ENCODE assay signal across 11 cellular contexts in the genomic region with DNA sequence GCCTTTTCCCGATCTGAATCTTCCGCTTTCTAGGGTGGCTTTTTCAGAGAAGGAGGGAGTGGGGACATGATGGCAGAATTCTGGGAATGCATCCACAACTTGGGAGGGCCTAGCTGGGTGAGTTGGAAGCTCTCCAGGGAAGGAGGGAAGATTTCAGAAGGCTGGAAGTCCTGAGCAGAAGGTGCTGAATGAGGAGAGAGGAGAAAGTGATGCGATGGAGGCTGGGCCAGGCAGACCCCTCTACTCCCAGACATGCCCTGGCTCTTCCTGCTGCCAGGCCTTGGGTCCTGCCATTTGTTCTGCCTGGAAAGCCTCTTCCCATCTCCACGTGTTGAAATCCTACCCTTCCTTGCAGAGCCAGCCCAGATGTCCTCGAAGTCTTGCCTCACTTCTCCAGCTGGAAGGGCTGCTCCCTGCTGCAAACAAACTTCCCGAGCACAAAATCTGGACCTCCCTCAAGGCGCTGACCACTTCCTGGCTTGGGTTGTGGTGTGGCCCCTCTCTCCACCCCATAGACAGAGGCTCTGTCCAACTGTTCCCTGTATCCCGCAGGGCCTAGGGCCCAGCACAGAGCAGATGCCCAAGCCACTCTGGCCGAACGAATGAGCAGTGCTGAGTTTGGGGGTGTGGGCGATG. TPM values are rescaled to one million over a fixed set of nuclear protein-coding genes. Genes with fewer than 3 reads are reported as not detected.
DNase-seq lines count a peak whose midpoint lies in the region; ATAC-seq, FAIRE-seq and TF ChIP-seq lines count a peak whose summit lies in the region.
"Had no signal": no experiment of that assay in that cellular context is flagged by ENCODE, and none has a peak within 500 bp of the region (broad histone marks: within the 10 kb centered on the region; RNA-seq: fewer than 3 reads in every experiment).

No MANE protein-coding gene starts in this region.

- H3K36me3 ChIP-seq in pancreas = no peaks in the 10 kb centered on the region
- H3K36me3 ChIP-seq: right lobe of liver had no signal

- 79 to 80% methylated on average over 11 of the region's 11 CpGs for WGBS in pancreas, 2 donors

- DNase-seq in AG08396 (ENCODE audit: low spot score) = peak; percentile 78
- DNase-seq in activated CD4-positive, alpha-beta memory T cell treated with anti-CD3 and anti-CD28 coated beads for 36 hours = peak; percentile 2
- peak; percentile 5 for DNase-seq in glutamatergic neuron
- no peak for DNase-seq in pancreas
- DNase-seq in HK-2 (ENCODE audit: unreplicated experiment) = no peak
- no peak for DNase-seq in KG1 (lab: John Stamatoyannopoulos, UW)
- DNase-seq in anterior cingulate cortex (lab: John Stamatoyannopoulos, UW) = no peak
- DNase-seq: CD8-positive, alpha-beta T cell had no signal

- TF ChIP-seq CTCF in glutamatergic neuron (IDR thresholded peaks at IDR 0.05; ENCODE audit: partially characterized antibody, unreplicated experiment) (no peak), pancreas (IDR thresholded peaks at IDR 0.05) (no peak)

- H3K4me3 Mint-ChIP-seq in activated CD4-positive, alpha-beta memory T cell treated with anti-CD3 and anti-CD28 coated beads for 36 hours = no peak overlapping the region
- no peak overlapping the region for H3K4me3 Mint-ChIP-seq in glutamatergic neuron (ENCODE audit: unreplicated experiment)
- H3K4me3 Mint-ChIP-seq: CD8-positive, alpha-beta T cell had no signal

- intact Hi-C loops in activated CD4-positive, alpha-beta memory T cell treated with anti-CD3 and anti-CD28 coated beads for 36 hours (cut with micrococcal nuclease) = no loop called here
- intact Hi-C loops in pancreas (cut with DNase I) = no loop called here

- CTCF ChIA-PET in activated CD4-positive, alpha-beta memory T cell treated with anti-CD3 and anti-CD28 coated beads for 36 hours (lab: Charles Lee) = no interaction called here

- peak in 3 of 4 donors; percentile 48 to 62 (median 54) for ATAC-seq in pancreas
- ATAC-seq in GM19452 (IDR thresholded peaks at IDR 0.05; ENCODE audit: unreplicated experiment) = no peak
- ATAC-seq: CD8-positive, alpha-beta T cell had no signal

- no peak overlapping the region for H3K27ac Mint-ChIP-seq in activated CD4-positive, alpha-beta memory T cell treated with anti-CD3 and anti-CD28 coated beads for 36 hours
- no peak overlapping the region for H3K27ac Mint-ChIP-seq in glutamatergic neuron (ENCODE audit: unreplicated experiment)
- H3K27ac Mint-ChIP-seq: activated T-helper 2 cell treated with anti-CD3 and anti-CD28 coated beads, Interferon-gamma antibody, Interleukin-2, Interleukin-4, amounts not matched to agents 10 μg/mL and 5 μg/mL and 100 μg/mL, durations not matched to agents 14 hours and 24 hours and 36 hours; CD8-positive, alpha-beta T cell had no signal

- peaks cover 10% of the 10 kb centered on the region for H3K27me3 Mint-ChIP-seq in activated CD4-positive, alpha-beta memory T cell treated with anti-CD3 and anti-CD28 coated beads for 36 hours
- H3K27me3 Mint-ChIP-seq in glutamatergic neuron (ENCODE audit: unreplicated experiment) = peaks cover 3% of the 10 kb centered on the region

- H3K36me3 Mint-ChIP-seq in activated CD4-positive, alpha-beta memory T cell treated with anti-CD3 and anti-CD28 coated beads for 36 hours = no peaks in the 10 kb centered on the region
- H3K36me3 Mint-ChIP-seq in glutamatergic neuron (ENCODE audit: unreplicated experiment) = no peaks in the 10 kb centered on the region
- H3K36me3 Mint-ChIP-seq: CD8-positive, alpha-beta T cell had no signal

- POLR2A ChIA-PET in activated CD4-positive, alpha-beta memory T cell treated with anti-CD3 and anti-CD28 coated beads for 36 hours (lab: Charles Lee) = no interaction called here

- H3K9me3 Mint-ChIP-seq in activated CD4-positive, alpha-beta memory T cell treated with anti-CD3 and anti-CD28 coated beads for 36 hours = no peaks in the 10 kb centered on the region
- peaks cover 4% of the 10 kb centered on the region for H3K9me3 Mint-ChIP-seq in glutamatergic neuron (ENCODE audit: unreplicated experiment)
- H3K9me3 Mint-ChIP-seq: activated T-helper 2 cell treated with anti-CD3 and anti-CD28 coated beads, Interferon-gamma antibody, Interleukin-2, Interleukin-4, amounts not matched to agents 10 μg/mL and 5 μg/mL and 100 μg/mL, durations not matched to agents 14 hours and 24 hours and 36 hours; CD8-positive, alpha-beta T cell had no signal

- no peak for FAIRE-seq in pancreas (lab: Jason Lieb, UNC)

- no peaks in the 10 kb centered on the region for H3K4me1 ChIP-seq in pancreas
- H3K4me1 ChIP-seq: right lobe of liver had no signal

- peaks cover 0 to 3% (median 0%) of the 10 kb centered on the region in 4 donors for H3K27me3 ChIP-seq in pancreas
- H3K27me3 ChIP-seq: right lobe of liver had no signal

- H3K4me3 ChIP-seq in pancreas = no peak overlapping the region
- H3K4me3 ChIP-seq: right lobe of liver had no signal

- H3K4me1 Mint-ChIP-seq in activated CD4-positive, alpha-beta memory T cell treated with anti-CD3 and anti-CD28 coated beads for 36 hours (ENCODE audit: low read depth) = no peaks in the 10 kb centered on the region
- no peaks in the 10 kb centered on the region for H3K4me1 Mint-ChIP-seq in glutamatergic neuron (ENCODE audit: low read depth, unreplicated experiment)

- no peaks in the 10 kb centered on the region for H3K9me3 ChIP-seq in pancreas
- H3K9me3 ChIP-seq: right lobe of liver had no signal

- H3K27ac ChIP-seq in pancreas = no peak overlapping the region
- H3K27ac ChIP-seq: right lobe of liver had no signal

RNA-seq across cellular contexts. Expression of gene LRRC32, which starts 16.8 kb away (rescaled TPM):
- 10 to 100 TPM; 11.2 to 12.3 TPM for total RNA-seq in activated CD4-positive, alpha-beta memory T cell treated with anti-CD3 and anti-CD28 coated beads for 36 hours
- total RNA-seq in glutamatergic neuron (ENCODE audit: unreplicated experiment) (0.39 TPM), pancreas (10 to 100 TPM in 2 of 6 donors, 1 to 10 TPM in 4; 5.7 to 26.0 (median 8.9) TPM)
- 10 to 100 TPM; 27.3 to 43.0 TPM for polyA plus RNA-seq in pancreas

Comparison
In these comparisons a context has a peak if more than half of its experiments do, and no peak if none do; other contexts are left out.
1. DNase-seq: peak in AG08396 (single experiment), activated CD4-positive, alpha-beta memory T cell treated with anti-CD3 and anti-CD28 coated beads for 36 hours (single experiment) and glutamatergic neuron (single experiment); none in pancreas (0 of 6), HK-2 (single experiment), KG1 (single experiment) and anterior cingulate cortex (0 of 58).